In the genomic region with DNA sequence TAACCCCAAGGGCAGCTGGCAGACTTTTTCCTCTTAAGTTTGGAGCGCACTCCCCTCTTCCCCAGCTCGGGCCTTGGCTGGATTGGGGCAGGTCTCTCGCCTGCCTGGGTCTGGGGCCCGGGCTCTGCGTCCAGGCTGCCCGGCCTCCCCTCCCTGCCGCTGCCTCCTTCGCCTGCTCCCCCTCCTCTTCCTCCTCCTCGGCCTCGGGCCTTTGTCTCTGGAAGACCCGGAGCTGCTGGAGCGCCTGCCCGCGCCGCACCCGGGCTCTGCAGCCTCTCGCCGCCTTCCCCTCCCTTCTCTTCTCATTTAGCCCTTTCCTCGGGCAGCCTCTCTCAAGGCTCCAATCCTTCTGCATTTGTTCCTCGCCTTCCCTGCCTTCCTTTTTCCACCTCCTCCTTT, we compare ENCODE assay signal across 13 cellular contexts.
DNase-seq lines count a peak whose midpoint lies in the region; ATAC-seq, FAIRE-seq and TF ChIP-seq lines count a peak whose summit lies in the region.
"Had no signal": no experiment of that assay in that cellular context is flagged by ENCODE, and none has a peak within 500 bp of the region (broad histone marks: within the 10 kb centered on the region; RNA-seq: fewer than 3 reads in every experiment).

No MANE protein-coding gene starts in this region.

- 52 to 54% methylated on average over 20 of the region's 20 CpGs for WGBS in thyroid gland, 2 donors
- WGBS in HepG2 (ENCODE audit: low lambda C conversion rate), result 56% methylated on average over 20 of the region's 20 CpGs

- no peak overlapping the region for H2AFZ ChIP-seq in HepG2 (ENCODE audit: low read length)

- H3K27me3 Mint-ChIP-seq in endothelial cell (ENCODE audit: unreplicated experiment), result peaks cover 13% of the 10 kb centered on the region

- H3K27ac Mint-ChIP-seq in endothelial cell (ENCODE audit: unreplicated experiment), result no peak overlapping the region
- H3K27ac Mint-ChIP-seq: HFFc6 had no signal

- POLR2A ChIA-PET in HepG2 (lab: Yijun Ruan, JAX), result no interaction called here

- peak overlapping the region in 3 of 4 donors; percentile 42 to 56 (median 43) for H3K27ac ChIP-seq in Peyer's patch
- H3K27ac ChIP-seq in thyroid gland, result peak overlapping the region; percentile 61 to 75 (median 61)
- no peak overlapping the region for H3K27ac ChIP-seq in HepG2 (ENCODE audit: extremely low read length, insufficient read depth, low read length)
- H3K27ac ChIP-seq: HL-60 had no signal

- TF ChIP-seq RAD21 in HepG2 (CRISPR knock-in tag; IDR thresholded peaks at IDR 0.05), result no peak

- in situ Hi-C loops in HepG2 (cut with HindIII; ENCODE audit: extremely low pct_ligation_motif_present, low pct_unique_long_range_greater_than_20kb), result no loop called here

- H4K20me1 ChIP-seq in HepG2 (ENCODE audit: insufficient read depth, low read length), result no peaks in the 10 kb centered on the region

- TF ChIP-seq POLR2A in Peyer's patch (IDR thresholded peaks at IDR 0.05) (no peak), thyroid gland (IDR thresholded peaks at IDR 0.05) (no peak), HepG2 (IDR thresholded peaks at IDR 0.05; ENCODE audit: insufficient read depth in 1 of 2, low read depth in 2 of 2, low read length in 2 of 2) (no peak)

- H3K27me3 ChIP-seq in Peyer's patch (no peaks in the 10 kb centered on the region), thyroid gland (no peaks in the 10 kb centered on the region), HepG2 (ENCODE audit: control insufficient read depth in 1 of 2, insufficient read depth in 2 of 2, low read length in 2 of 2) (peaks cover 19 to 58% of the 10 kb centered on the region in 2 experiments)

- intact Hi-C loops in mucosa of descending colon (cut with DNase I, micrococcal nuclease) (no loop called here), thyroid gland (cut with DNase I) (no loop called here), HepG2 (cut with micrococcal nuclease; ENCODE audit: unreplicated experiment) (no loop called here)

- CTCF ChIA-PET in HepG2 (lab: Yijun Ruan, JAX; ENCODE audit: low intra/inter-chr PET ratio, low total read pairs), result no interaction called here

- H3K4me3 Mint-ChIP-seq in endothelial cell (ENCODE audit: unreplicated experiment), result peak overlapping the region; percentile 47
- H3K4me3 Mint-ChIP-seq: HFFc6 had no signal

- no peak for DNase-seq in Peyer's patch
- peak; percentile 31 for DNase-seq in endothelial cell (ENCODE audit: low spot score)
- DNase-seq in mucosa of descending colon, result peak in 2 of 3 donors; percentile 24 to 36
- no peak for DNase-seq in thyroid gland
- no peak for DNase-seq in DMS79 treated with DMSO at 0.1 percent for 48 hours (lab: John Stamatoyannopoulos, UW)
- no peak for DNase-seq in HepG2 (ENCODE audit: low spot score)
- DNase-seq in NCI-H446 treated with DMSO at 0.1 percent for 48 hours (lab: John Stamatoyannopoulos, UW), result no peak
- DNase-seq: activated CD4-positive, alpha-beta T cell treated with anti-CD3 and anti-CD28 coated beads, Interleukin-2, amount 50 U/mL, for 1 hour; HFFc6; NCI-H1436; stimulated activated CD4-positive, alpha-beta T cell treated with anti-CD3 and anti-CD28 coated beads, Interleukin-4, amount 100 ng/mL, for 4 hours had no signal

- H3K4me1 Mint-ChIP-seq in endothelial cell (ENCODE audit: unreplicated experiment), result peaks cover 19% of the 10 kb centered on the region

- H3K9ac ChIP-seq in HepG2 (ENCODE audit: insufficient read depth, low read depth, low read length), result no peak overlapping the region

- no peak for FAIRE-seq in HepG2 (lab: Jason Lieb, UNC)

- no TSS peak for BruUV-seq in HepG2 (replicated peaks; lab: Mats Ljungman, UMichigan)

- H3K79me2 ChIP-seq in HepG2 (ENCODE audit: insufficient read depth, low read length), result no peaks in the 10 kb centered on the region

- H3K4me3 ChIP-seq in Peyer's patch (no peak overlapping the region), mucosa of descending colon (no peak overlapping the region), thyroid gland (replicated peaks in 1 of 3) (no peak overlapping the region), HepG2 (replicated peaks in 1 of 3; ENCODE audit: insufficient read depth in 1 of 3, low read depth in 2 of 3, low read length in 3 of 3) (no peak overlapping the region)

- no peak for ATAC-seq in mucosa of descending colon
- ATAC-seq in HepG2, result no peak
- no peak for ATAC-seq in HG02610 (IDR thresholded peaks at IDR 0.05; ENCODE audit: unreplicated experiment)

- H3K4me1 ChIP-seq in Peyer's patch, result peaks cover 0 to 8% (median 0%) of the 10 kb centered on the region in 4 donors
- H3K4me1 ChIP-seq in mucosa of descending colon (ENCODE audit: low read depth), result peaks cover 4% of the 10 kb centered on the region
- H3K4me1 ChIP-seq in thyroid gland, result peaks cover 16 to 33% of the 10 kb centered on the region in 2 donors
- H3K4me1 ChIP-seq in HepG2 (ENCODE audit: insufficient read depth, low read length), result peaks cover 78% of the 10 kb centered on the region

- TF ChIP-seq CTCF in Peyer's patch (IDR thresholded peaks at IDR 0.05) (no peak), endothelial cell (IDR thresholded peaks at IDR 0.05; ENCODE audit: unreplicated experiment) (no peak), mucosa of descending colon (IDR thresholded peaks at IDR 0.05) (no peak), thyroid gland (IDR thresholded peaks at IDR 0.05) (no peak), HepG2 (CRISPR knock-in tag; IDR thresholded peaks at IDR 0.05) (no peak)

- TF ChIP-seq EP300 in HepG2 (IDR thresholded peaks at IDR 0.05; ENCODE audit: low read depth in 2 of 2, low read length in 2 of 2), result no peak
- no peak for TF ChIP-seq EP300 in HepG2 (CRISPR knock-in tag; IDR thresholded peaks at IDR 0.05; ENCODE audit: borderline replicate concordance)

- no peak overlapping the region for H3K4me2 ChIP-seq in HepG2 (ENCODE audit: low read depth, low read length)

- no peaks in the 10 kb centered on the region for H3K9me3 ChIP-seq in Peyer's patch
- H3K9me3 ChIP-seq in mucosa of descending colon, result no peaks in the 10 kb centered on the region
- no peaks in the 10 kb centered on the region for H3K9me3 ChIP-seq in thyroid gland
- H3K9me3 ChIP-seq in HepG2 (ENCODE audit: low read length), result no peaks in the 10 kb centered on the region

- H3K36me3 ChIP-seq in Peyer's patch, result no peaks in the 10 kb centered on the region
- no peaks in the 10 kb centered on the region for H3K36me3 ChIP-seq in mucosa of descending colon (ENCODE audit: low read depth)
- H3K36me3 ChIP-seq in thyroid gland, result no peaks in the 10 kb centered on the region
- H3K36me3 ChIP-seq in HepG2 (replicated peaks in 1 of 2; ENCODE audit: control insufficient read depth in 1 of 2, insufficient read depth in 2 of 2, low read length in 2 of 2), result no peaks in the 10 kb centered on the region

- no peaks in the 10 kb centered on the region for H3K36me3 Mint-ChIP-seq in endothelial cell (ENCODE audit: low read depth, unreplicated experiment)

- no peaks in the 10 kb centered on the region for H3K9me3 Mint-ChIP-seq in endothelial cell (ENCODE audit: unreplicated experiment)
- H3K9me3 Mint-ChIP-seq: HFFc6 had no signal

TF ChIP-seq in HepG2, 621 proteins besides CTCF, POLR2A, EP300 and RAD21:
- TF ChIP-seq ZNF737 (CRISPR knock-in tag; IDR thresholded peaks at IDR 0.05; ENCODE audit: borderline replicate concordance) (no peak), ZNF761 (CRISPR knock-in tag; conservative IDR thresholded peaks at IDR 0.05) (no peak), EZH2 (conservative IDR thresholded peaks at IDR 0.05; ENCODE audit: low read depth, low read length) (no peak), ZNF556 (CRISPR knock-in tag; IDR thresholded peaks at IDR 0.05; ENCODE audit: borderline replicate concordance) (no peak), SP140L (CRISPR knock-in tag; IDR thresholded peaks at IDR 0.05; ENCODE audit: borderline replicate concordance) (no peak), ZNF354B (CRISPR knock-in tag; IDR thresholded peaks at IDR 0.05) (no peak), HOXD1 (CRISPR knock-in tag; IDR thresholded peaks at IDR 0.05) (no peak)
- TF ChIP-seq, protein P1, sequence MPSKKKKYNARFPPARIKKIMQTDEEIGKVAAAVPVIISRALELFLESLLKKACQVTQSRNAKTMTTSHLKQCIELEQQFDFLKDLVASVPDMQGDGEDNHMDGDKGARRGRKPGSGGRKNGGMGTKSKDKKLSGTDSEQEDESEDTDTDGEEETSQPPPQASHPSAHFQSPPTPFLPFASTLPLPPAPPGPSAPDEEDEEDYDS (CRISPR knock-in tag; IDR thresholded peaks at IDR 0.05), result no peak
- TF ChIP-seq, protein P2, sequence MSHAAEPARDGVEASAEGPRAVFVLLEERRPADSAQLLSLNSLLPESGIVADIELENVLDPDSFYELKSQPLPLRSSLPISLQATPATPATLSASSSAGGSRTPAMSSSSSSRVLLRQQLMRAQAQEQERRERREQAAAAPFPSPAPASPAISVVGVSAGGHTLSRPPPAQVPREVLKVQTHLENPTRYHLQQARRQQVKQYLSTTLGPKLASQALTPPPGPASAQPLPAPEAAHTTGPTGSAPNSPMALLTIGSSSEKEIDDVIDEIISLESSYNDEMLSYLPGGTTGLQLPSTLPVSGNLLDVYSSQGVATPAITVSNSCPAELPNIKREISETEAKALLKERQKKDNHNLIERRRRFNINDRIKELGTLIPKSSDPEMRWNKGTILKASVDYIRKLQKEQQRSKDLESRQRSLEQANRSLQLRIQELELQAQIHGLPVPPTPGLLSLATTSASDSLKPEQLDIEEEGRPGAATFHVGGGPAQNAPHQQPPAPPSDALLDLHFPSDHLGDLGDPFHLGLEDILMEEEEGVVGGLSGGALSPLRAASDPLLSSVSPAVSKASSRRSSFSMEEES (CRISPR knock-in tag; IDR thresholded peaks at IDR 0.05), result no peak
- TF ChIP-seq, protein P3, sequence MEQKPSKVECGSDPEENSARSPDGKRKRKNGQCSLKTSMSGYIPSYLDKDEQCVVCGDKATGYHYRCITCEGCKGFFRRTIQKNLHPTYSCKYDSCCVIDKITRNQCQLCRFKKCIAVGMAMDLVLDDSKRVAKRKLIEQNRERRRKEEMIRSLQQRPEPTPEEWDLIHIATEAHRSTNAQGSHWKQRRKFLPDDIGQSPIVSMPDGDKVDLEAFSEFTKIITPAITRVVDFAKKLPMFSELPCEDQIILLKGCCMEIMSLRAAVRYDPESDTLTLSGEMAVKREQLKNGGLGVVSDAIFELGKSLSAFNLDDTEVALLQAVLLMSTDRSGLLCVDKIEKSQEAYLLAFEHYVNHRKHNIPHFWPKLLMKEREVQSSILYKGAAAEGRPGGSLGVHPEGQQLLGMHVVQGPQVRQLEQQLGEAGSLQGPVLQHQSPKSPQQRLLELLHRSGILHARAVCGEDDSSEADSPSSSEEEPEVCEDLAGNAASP (CRISPR knock-in tag; IDR thresholded peaks at IDR 0.05; ENCODE audit: borderline replicate concordance), result no peak

Comparison
In these comparisons a context has a peak if more than half of its experiments do, and no peak if none do; other contexts are left out.
1. DNase-seq: peak in endothelial cell (single experiment) and mucosa of descending colon (2 of 3); none in Peyer's patch (0 of 3), thyroid gland (0 of 2), DMS79 treated with DMSO at 0.1 percent for 48 hours (single experiment), HepG2 (single experiment) and NCI-H446 treated with DMSO at 0.1 percent for 48 hours (single experiment).